27 cellular contexts compared by ENCODE assay signal in the genomic region with DNA sequence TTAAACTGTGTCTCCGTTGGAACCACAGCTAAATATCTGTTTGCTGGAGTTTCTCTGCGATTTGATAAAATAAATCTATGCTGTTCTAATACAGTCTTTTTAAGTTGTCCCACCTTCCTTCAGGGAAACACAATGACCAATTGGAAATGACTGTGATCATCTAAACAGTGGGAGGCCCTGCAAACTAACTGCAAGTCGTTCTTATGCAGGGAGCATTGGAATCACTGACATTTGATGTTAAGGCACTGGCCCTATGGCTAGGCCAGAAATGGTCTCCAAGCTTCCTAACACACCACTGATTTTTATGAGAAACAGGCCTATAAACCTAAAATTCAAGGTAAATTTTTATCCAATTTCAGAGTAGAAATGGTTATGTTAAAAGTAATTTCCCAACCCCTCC.
"Had no signal": no experiment of that assay in that cellular context is flagged by ENCODE, and none has a peak within 500 bp of the region (broad histone marks: within the 10 kb centered on the region; RNA-seq: fewer than 3 reads in every experiment).

No MANE protein-coding gene starts in this region.

- H3K9ac ChIP-seq: parathyroid adenoma had no signal

- H3K27ac ChIP-seq: epithelial cell of prostate, gastrocnemius medialis, lower lobe of right lung, parathyroid adenoma, right lobe of liver, testis, tibial artery, upper lobe of right lung, uterus had no signal

- H3K79me2 ChIP-seq: parathyroid adenoma had no signal

- H3K4me1 ChIP-seq: gastrocnemius medialis, lower lobe of right lung, parathyroid adenoma, right lobe of liver, upper lobe of right lung, uterus had no signal

- H2AFZ ChIP-seq: parathyroid adenoma had no signal

- H3K27me3 Mint-ChIP-seq: progenitor cell of endocrine pancreas had no signal

- H3K27ac Mint-ChIP-seq: endodermal cell; naive thymus-derived CD8-positive, alpha-beta T cell; progenitor cell of endocrine pancreas had no signal

- H3K36me3 ChIP-seq: gastrocnemius medialis, lower lobe of right lung, right lobe of liver, tibial artery, upper lobe of right lung, uterus had no signal

- H3K4me3 Mint-ChIP-seq: endodermal cell; naive thymus-derived CD8-positive, alpha-beta T cell; neural crest cell had no signal

- ATAC-seq: esophagus mucosa; gastrocnemius medialis; left ventricle myocardium superior; lower lobe of right lung; naive thymus-derived CD8-positive, alpha-beta T cell; right lobe of liver; upper lobe of right lung had no signal

- H3K4me3 ChIP-seq: gastrocnemius medialis, lower lobe of right lung, right lobe of liver, testis, tibial artery, upper lobe of right lung, uterus had no signal

- H3K9me3 ChIP-seq: gastrocnemius medialis, lower lobe of right lung, right lobe of liver, testis, tibial artery, upper lobe of right lung, uterus had no signal

- H3K27me3 ChIP-seq: gastrocnemius medialis, right lobe of liver, testis, tibial artery, upper lobe of right lung, uterus had no signal

- H3K9me3 Mint-ChIP-seq: endodermal cell; naive thymus-derived CD8-positive, alpha-beta T cell had no signal

- DNase-seq: effector CD8-positive, alpha-beta T cell; endodermal cell; foreskin fibroblast; gastrocnemius medialis; head of caudate nucleus; left ventricle myocardium superior; lower lobe of right lung; naive thymus-derived CD8-positive, alpha-beta T cell; right lobe of liver; small intestine; stimulated activated CD4-positive, alpha-beta T cell treated with anti-CD3 and anti-CD28 coated beads, Interleukin-12 subunit alpha, Interleukin-12 subunit beta, amount 100 ng/mL, for 4 hours; stimulated activated CD4-positive, alpha-beta T cell treated with anti-CD3 and anti-CD28 coated beads, Interleukin-1b, Interleukin-23, amount 100 ng/mL, for 48 hours; stimulated activated CD4-positive, alpha-beta T cell treated with anti-CD3 and anti-CD28 coated beads, Interleukin-4, amount 100 ng/mL, for 1 hour; stimulated activated CD8-positive, alpha-beta memory T cell treated with anti-CD3 and anti-CD28 coated beads, Interleukin-4, amount 100 ng/mL, for 48 hours; stimulated activated naive CD4-positive, alpha-beta T cell; substantia nigra; testis; tibial artery; upper lobe of right lung; uterus had no signal

- H3K4me1 Mint-ChIP-seq: endodermal cell; naive thymus-derived CD8-positive, alpha-beta T cell had no signal

- FAIRE-seq: colon, keratinocyte, small intestine had no signal
